In the genomic region with DNA sequence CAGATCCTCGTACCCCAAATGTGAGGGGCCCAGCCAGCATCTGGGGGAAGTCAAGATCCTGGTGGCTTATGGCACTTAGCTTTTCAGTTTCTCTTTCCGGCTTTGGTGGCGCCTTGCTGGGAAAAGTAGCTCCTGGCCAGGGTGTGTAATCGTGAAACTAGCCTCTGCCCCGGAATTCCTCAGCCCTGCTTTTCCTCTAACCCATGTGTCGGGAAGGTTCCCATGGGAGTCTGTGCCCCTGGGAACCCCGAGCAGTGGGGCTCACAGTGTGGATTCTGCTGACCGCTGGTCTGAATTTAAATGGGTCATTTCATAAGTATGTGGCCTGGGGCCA, we compare ENCODE assay signal across 2 cellular contexts.
A peak's percentile ranks its signal among the peaks of the same experiment; 100 is the strongest.
TF ChIP-seq lines count a peak whose summit lies in the region.

No MANE protein-coding gene starts in this region.

TF ChIP-seq in GM12878, 131 proteins besides CTCF, POLR2A, EP300 and RAD21:
- TF ChIP-seq RUNX3 (IDR thresholded peaks at IDR 0.05; ENCODE audit: low read length) (no peak), ZBED1 (IDR thresholded peaks at IDR 0.05; ENCODE audit: borderline replicate concordance) (no peak), LARP7 (IDR thresholded peaks at IDR 0.05) (0 out of 2 replicates have a peak, but pooled peaks have one; percentile 3), SMAD1 (IDR thresholded peaks at IDR 0.05; ENCODE audit: low read depth, partially characterized antibody) (no peak), SPI1 (IDR thresholded peaks at IDR 0.05; ENCODE audit: borderline replicate concordance, insufficient read depth, low read depth, low read length) (no peak), MYC (IDR thresholded peaks at IDR 0.05; ENCODE audit: insufficient read depth, insufficient read length, insufficient replicate concordance, low read length, severe bottlenecking) (no peak), POLR2AphosphoS5 (IDR thresholded peaks at IDR 0.05; ENCODE audit: low read length) (no peak), SMARCA5 (IDR thresholded peaks at IDR 0.05) (0 out of 2 replicates have a peak, but pooled peaks have one; percentile 0), KAT2A (conservative IDR thresholded peaks at IDR 0.05; ENCODE audit: control insufficient read depth, low read depth, low read length) (no peak), RBBP5 (conservative IDR thresholded peaks at IDR 0.05) (no peak), TCF3 (IDR thresholded peaks at IDR 0.05; ENCODE audit: borderline replicate concordance, insufficient read depth, low read depth, low read length) (no peak)
- TF ChIP-seq, protein P1, sequence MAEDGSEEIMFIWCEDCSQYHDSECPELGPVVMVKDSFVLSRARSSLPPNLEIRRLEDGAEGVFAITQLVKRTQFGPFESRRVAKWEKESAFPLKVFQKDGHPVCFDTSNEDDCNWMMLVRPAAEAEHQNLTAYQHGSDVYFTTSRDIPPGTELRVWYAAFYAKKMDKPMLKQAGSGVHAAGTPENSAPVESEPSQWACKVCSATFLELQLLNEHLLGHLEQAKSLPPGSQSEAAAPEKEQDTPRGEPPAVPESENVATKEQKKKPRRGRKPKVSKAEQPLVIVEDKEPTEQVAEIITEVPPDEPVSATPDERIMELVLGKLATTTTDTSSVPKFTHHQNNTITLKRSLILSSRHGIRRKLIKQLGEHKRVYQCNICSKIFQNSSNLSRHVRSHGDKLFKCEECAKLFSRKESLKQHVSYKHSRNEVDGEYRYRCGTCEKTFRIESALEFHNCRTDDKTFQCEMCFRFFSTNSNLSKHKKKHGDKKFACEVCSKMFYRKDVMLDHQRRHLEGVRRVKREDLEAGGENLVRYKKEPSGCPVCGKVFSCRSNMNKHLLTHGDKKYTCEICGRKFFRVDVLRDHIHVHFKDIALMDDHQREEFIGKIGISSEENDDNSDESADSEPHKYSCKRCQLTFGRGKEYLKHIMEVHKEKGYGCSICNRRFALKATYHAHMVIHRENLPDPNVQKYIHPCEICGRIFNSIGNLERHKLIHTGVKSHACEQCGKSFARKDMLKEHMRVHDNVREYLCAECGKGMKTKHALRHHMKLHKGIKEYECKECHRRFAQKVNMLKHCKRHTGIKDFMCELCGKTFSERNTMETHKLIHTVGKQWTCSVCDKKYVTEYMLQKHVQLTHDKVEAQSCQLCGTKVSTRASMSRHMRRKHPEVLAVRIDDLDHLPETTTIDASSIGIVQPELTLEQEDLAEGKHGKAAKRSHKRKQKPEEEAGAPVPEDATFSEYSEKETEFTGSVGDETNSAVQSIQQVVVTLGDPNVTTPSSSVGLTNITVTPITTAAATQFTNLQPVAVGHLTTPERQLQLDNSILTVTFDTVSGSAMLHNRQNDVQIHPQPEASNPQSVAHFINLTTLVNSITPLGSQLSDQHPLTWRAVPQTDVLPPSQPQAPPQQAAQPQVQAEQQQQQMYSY (CRISPR knock-in tag; IDR thresholded peaks at IDR 0.05), result no peak
- TF ChIP-seq, protein P2, sequence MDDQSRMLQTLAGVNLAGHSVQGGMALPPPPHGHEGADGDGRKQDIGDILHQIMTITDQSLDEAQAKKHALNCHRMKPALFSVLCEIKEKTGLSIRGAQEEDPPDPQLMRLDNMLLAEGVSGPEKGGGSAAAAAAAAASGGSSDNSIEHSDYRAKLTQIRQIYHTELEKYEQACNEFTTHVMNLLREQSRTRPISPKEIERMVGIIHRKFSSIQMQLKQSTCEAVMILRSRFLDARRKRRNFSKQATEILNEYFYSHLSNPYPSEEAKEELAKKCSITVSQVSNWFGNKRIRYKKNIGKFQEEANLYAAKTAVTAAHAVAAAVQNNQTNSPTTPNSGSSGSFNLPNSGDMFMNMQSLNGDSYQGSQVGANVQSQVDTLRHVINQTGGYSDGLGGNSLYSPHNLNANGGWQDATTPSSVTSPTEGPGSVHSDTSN (IDR thresholded peaks at IDR 0.05; ENCODE audit: insufficient replicate concordance, low read depth, low read length), result no peak
- TF ChIP-seq, protein P3, sequence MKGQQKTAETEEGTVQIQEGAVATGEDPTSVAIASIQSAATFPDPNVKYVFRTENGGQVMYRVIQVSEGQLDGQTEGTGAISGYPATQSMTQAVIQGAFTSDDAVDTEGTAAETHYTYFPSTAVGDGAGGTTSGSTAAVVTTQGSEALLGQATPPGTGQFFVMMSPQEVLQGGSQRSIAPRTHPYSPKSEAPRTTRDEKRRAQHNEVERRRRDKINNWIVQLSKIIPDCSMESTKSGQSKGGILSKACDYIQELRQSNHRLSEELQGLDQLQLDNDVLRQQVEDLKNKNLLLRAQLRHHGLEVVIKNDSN (IDR thresholded peaks at IDR 0.05; ENCODE audit: borderline replicate concordance, extremely low read length, insufficient read depth, low read depth, low read length), result no peak

TF ChIP-seq in HEK293T, 16 proteins besides CTCF, POLR2A, EP300 and RAD21:
- TF ChIP-seq ZNF384 (IDR thresholded peaks at IDR 0.05), result no peak
- TF ChIP-seq, protein P4, sequence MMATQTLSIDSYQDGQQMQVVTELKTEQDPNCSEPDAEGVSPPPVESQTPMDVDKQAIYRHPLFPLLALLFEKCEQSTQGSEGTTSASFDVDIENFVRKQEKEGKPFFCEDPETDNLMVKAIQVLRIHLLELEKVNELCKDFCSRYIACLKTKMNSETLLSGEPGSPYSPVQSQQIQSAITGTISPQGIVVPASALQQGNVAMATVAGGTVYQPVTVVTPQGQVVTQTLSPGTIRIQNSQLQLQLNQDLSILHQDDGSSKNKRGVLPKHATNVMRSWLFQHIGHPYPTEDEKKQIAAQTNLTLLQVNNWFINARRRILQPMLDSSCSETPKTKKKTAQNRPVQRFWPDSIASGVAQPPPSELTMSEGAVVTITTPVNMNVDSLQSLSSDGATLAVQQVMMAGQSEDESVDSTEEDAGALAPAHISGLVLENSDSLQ (IDR thresholded peaks at IDR 0.05), result no peak
- no peak for TF ChIP-seq TARDBP (IDR thresholded peaks at IDR 0.05)
- TF ChIP-seq FOXM1 (IDR thresholded peaks at IDR 0.05; ENCODE audit: borderline replicate concordance), result no peak
- no peak for TF ChIP-seq BHLHE40 (IDR thresholded peaks at IDR 0.05; ENCODE audit: borderline replicate concordance)
- TF ChIP-seq NFRKB (IDR thresholded peaks at IDR 0.05), result no peak
- TF ChIP-seq FOXK2 (IDR thresholded peaks at IDR 0.05), result no peak
- no peak for TF ChIP-seq ARNT (IDR thresholded peaks at IDR 0.05)
- no peak for TF ChIP-seq L3MBTL2 (conservative IDR thresholded peaks at IDR 0.05)
- TF ChIP-seq SP1 (IDR thresholded peaks at IDR 0.05), result no peak
- no peak for TF ChIP-seq ELF4 (IDR thresholded peaks at IDR 0.05)
- TF ChIP-seq LEF1 (IDR thresholded peaks at IDR 0.05; ENCODE audit: borderline replicate concordance), result no peak
- TF ChIP-seq HDGF (IDR thresholded peaks at IDR 0.05; ENCODE audit: borderline replicate concordance), result no peak
